In genomic region chr16:69858196-69859104, GRCh38 we compare ENCODE assay signal across 19 cellular contexts.
DNase-seq lines count a peak whose midpoint lies in the region; ATAC-seq and TF ChIP-seq lines count a peak whose summit lies in the region.
"Had no signal": no experiment of that assay in that cellular context is flagged by ENCODE, and none has a peak within 500 bp of the region (broad histone marks: within the 10 kb centered on the region; RNA-seq: fewer than 3 reads in every experiment).

No MANE protein-coding gene starts in this region.

- in situ Hi-C loops in GM13976 (cut with MboI; ENCODE audit: low sequenced_read_pairs, unreplicated experiment), result no loop called here

- H3K4me3 Mint-ChIP-seq in progenitor cell of endocrine pancreas (ENCODE audit: low read depth), result no peak overlapping the region
- H3K4me3 Mint-ChIP-seq: CD4-positive, alpha-beta T cell had no signal

- no peak for TF ChIP-seq CTCF in right atrium auricular region (IDR thresholded peaks at IDR 0.05)
- no peak for TF ChIP-seq CTCF in progenitor cell of endocrine pancreas (IDR thresholded peaks at IDR 0.05; ENCODE audit: unreplicated experiment)
- no peak for TF ChIP-seq CTCF in GM13976 (IDR thresholded peaks at IDR 0.05; ENCODE audit: borderline replicate concordance, control extremely low read depth, extremely low read depth, insufficient read depth, missing control alignments)

- no peaks in the 10 kb centered on the region for H3K27me3 ChIP-seq in right atrium auricular region

- intact Hi-C loops in Right ventricle myocardium inferior (cut with DNase I) (no loop called here), cardiac septum (cut with DNase I) (loop anchor here (5.0 kb wide), 1 partner anchor 61 kb away; no protein-coding TSS in a partner anchor)

- ATAC-seq in Right ventricle myocardium inferior, result peak; percentile 11
- ATAC-seq: Panc1, SK-N-SH treated with all-trans-retinoic acid at 6 μM for 48 hours had no signal

- H3K9me3 ChIP-seq in right atrium auricular region, result no peaks in the 10 kb centered on the region

- peak overlapping the region; percentile 78 for H3K27ac Mint-ChIP-seq in progenitor cell of endocrine pancreas
- H3K27ac Mint-ChIP-seq: CD4-positive, alpha-beta T cell had no signal

- H3K36me3 Mint-ChIP-seq in progenitor cell of endocrine pancreas (ENCODE audit: insufficient read depth), result peaks cover 6% of the 10 kb centered on the region

- H3K9me3 Mint-ChIP-seq in progenitor cell of endocrine pancreas (ENCODE audit: low read depth), result no peaks in the 10 kb centered on the region
- H3K9me3 Mint-ChIP-seq: CD4-positive, alpha-beta T cell had no signal

- peaks cover 0 to 38% of the 10 kb centered on the region in 2 donors for H3K4me1 ChIP-seq in right atrium auricular region

- H3K4me3 ChIP-seq in right atrium auricular region, result no peak overlapping the region
- H3K4me3 ChIP-seq: skin epidermis had no signal

- H3K27ac ChIP-seq in right atrium auricular region, result peak overlapping the region; percentile 54 to 88

- no peaks in the 10 kb centered on the region for H3K36me3 ChIP-seq in right atrium auricular region

- peaks cover 11% of the 10 kb centered on the region for H3K4me1 Mint-ChIP-seq in progenitor cell of endocrine pancreas (ENCODE audit: low read depth)

- H3K27me3 Mint-ChIP-seq in progenitor cell of endocrine pancreas, result no peaks in the 10 kb centered on the region
- H3K27me3 Mint-ChIP-seq: CD4-positive, alpha-beta T cell had no signal

- DNase-seq in Right ventricle myocardium inferior (ENCODE audit: missing footprints) (no peak), cardiac septum (ENCODE audit: low spot score) (no peak), right atrium auricular region (ENCODE audit: low spot score) (no peak), progenitor cell of endocrine pancreas (ENCODE audit: low spot score, unreplicated experiment) (no peak), GM13976 (ENCODE audit: low spot score) (no peak), NCI-H2196 treated with DMSO at 0.1 percent for 48 hours (lab: John Stamatoyannopoulos, UW; ENCODE audit: unreplicated experiment) (no peak), hypothalamus (lab: John Stamatoyannopoulos, UW) (no peak)
- DNase-seq in activated naive CD4-positive, alpha-beta T cell treated with Interleukin-2 at 50 U/mL for 16 hours, result no peak
- DNase-seq: activated gamma-delta T cell treated with Interleukin-2 at 50 U/mL for 16 hours; anterior cingulate cortex; CD4-positive, alpha-beta T cell; kidney glomerular epithelial cell; MM.1S; NCI-H1694; NCI-H226; stimulated activated CD8-positive, alpha-beta memory T cell treated with anti-CD3 and anti-CD28 coated beads, Interleukin-4, amount 100 ng/mL, for 48 hours had no signal
